ENCODE assay signal across 9 cellular contexts in the genomic region with DNA sequence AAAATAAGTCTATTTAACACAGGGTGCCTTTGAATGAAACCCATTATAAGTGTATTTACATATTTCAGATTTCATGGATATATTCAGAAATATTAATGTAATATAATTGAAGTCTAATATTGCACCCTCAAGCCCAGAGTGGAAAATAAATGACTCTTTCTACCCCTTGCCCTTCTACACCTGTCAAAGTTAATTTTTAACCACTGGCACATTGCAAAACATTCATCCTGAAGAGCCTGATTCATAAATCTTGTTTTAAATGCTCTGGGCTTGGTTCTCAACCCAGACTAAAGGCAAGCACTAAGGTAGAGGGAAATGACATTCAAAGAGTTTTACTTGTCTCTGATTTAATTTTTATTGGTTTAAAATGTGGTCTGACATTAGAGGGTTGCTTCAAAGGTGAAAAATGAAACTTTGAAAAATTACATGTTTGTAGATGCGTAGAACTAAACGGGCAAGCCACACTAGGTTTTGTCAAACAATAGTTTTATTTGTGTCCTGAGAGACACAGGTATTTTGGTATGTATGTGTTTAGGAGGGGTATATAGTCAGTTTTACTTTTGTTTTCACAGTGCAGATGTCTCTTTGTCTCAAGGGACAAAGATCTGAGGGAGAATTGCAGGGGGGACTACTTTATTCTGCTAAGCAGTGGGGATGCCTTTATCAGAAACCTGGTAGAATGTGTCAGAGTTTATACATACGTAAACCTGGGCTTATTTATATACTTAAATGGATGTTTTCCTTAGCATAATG.
A peak's percentile ranks its signal among the peaks of the same experiment; 100 is the strongest.
DNase-seq lines count a peak whose midpoint lies in the region; ATAC-seq and TF ChIP-seq lines count a peak whose summit lies in the region.
"Had no signal": no experiment of that assay in that cellular context is flagged by ENCODE, and none has a peak within 500 bp of the region (broad histone marks: within the 10 kb centered on the region; RNA-seq: fewer than 3 reads in every experiment).

No MANE protein-coding gene starts in this region.

- H2AFZ ChIP-seq in Karpas-422 (ENCODE audit: low read length), result no peak overlapping the region

- in situ Hi-C loops in ACHN (cut with HindIII; ENCODE audit: low pct_ligation_motif_present, low pct_unique_long_range_greater_than_20kb, low sequenced_read_pairs), result loop anchor here (25.0 kb wide), 1 partner anchor 177 kb away; no protein-coding TSS in a partner anchor

- peak; percentile 24 for DNase-seq in ACHN
- no peak for DNase-seq in Karpas-422
- no peak for DNase-seq in left colon
- no peak for DNase-seq in NCI-H1417 (lab: John Stamatoyannopoulos, UW)
- no peak for DNase-seq in SHP77 (lab: John Stamatoyannopoulos, UW)
- no peak for DNase-seq in NCI-H524 treated with DMSO at 0.1 percent for 48 hours (lab: John Stamatoyannopoulos, UW)
- no peak for DNase-seq in esophagus squamous epithelium (lab: John Stamatoyannopoulos, UW)
- DNase-seq: occipital lobe had no signal

- no peaks in the 10 kb centered on the region for H4K20me1 ChIP-seq in Karpas-422 (ENCODE audit: insufficient read depth, low read depth, low read length)

- H3K79me2 ChIP-seq in Karpas-422 (ENCODE audit: low read length), result peaks cover 13% of the 10 kb centered on the region; the same call in 1 of the 2 replicates

- 68 to 72% methylated on average over 3 of the region's 3 CpGs for WGBS in esophagus squamous epithelium, 2 donors

- H3K36me3 ChIP-seq in Karpas-422 (ENCODE audit: insufficient read depth, low read length) (no peaks in the 10 kb centered on the region; the same call in 1 of the 2 replicates), esophagus squamous epithelium (peaks cover 0 to 57% (median 7%) of the 10 kb centered on the region in 3 donors)

- TF ChIP-seq CTCF in esophagus squamous epithelium (IDR thresholded peaks at IDR 0.05), result no peak

- peak overlapping the region; percentile 28 for H3K4me2 ChIP-seq in Karpas-422 (ENCODE audit: low read depth, low read length, poor library complexity, severe bottlenecking)

- TF ChIP-seq POLR2A in esophagus squamous epithelium (IDR thresholded peaks at IDR 0.05), result no peak

- H3K27me3 ChIP-seq in Karpas-422 (ENCODE audit: low read length) (no peaks in the 10 kb centered on the region), esophagus squamous epithelium (no peaks in the 10 kb centered on the region)

- ATAC-seq in GM19397 (IDR thresholded peaks at IDR 0.05; ENCODE audit: unreplicated experiment) (peak; percentile 24), left colon (peak; percentile 60)

- H3K9ac ChIP-seq in Karpas-422 (ENCODE audit: low read length), result no peak overlapping the region

- intact Hi-C loops in left colon (cut with DNase I, micrococcal nuclease), result loop anchor here in 1 of 2 donors (5.0 kb wide), 1 partner anchor 177 kb away; no protein-coding TSS in a partner anchor
- intact Hi-C loops in esophagus squamous epithelium (cut with DNase I), result no loop called here

- H3K9me3 ChIP-seq in Karpas-422 (ENCODE audit: low read length) (no peaks in the 10 kb centered on the region), esophagus squamous epithelium (no peaks in the 10 kb centered on the region)

- H3K4me3 ChIP-seq in Karpas-422 (ENCODE audit: low read length), result no peak overlapping the region
- no peak overlapping the region for H3K4me3 ChIP-seq in esophagus squamous epithelium

- H3K9me2 ChIP-seq in Karpas-422 (replicated peaks; ENCODE audit: insufficient read depth, low read length), result no peaks in the 10 kb centered on the region

- H3K27ac ChIP-seq in Karpas-422 (ENCODE audit: low read length), result peak overlapping the region; percentile 37
- H3K27ac ChIP-seq in esophagus squamous epithelium, result peak overlapping the region in 2 of 4 donors; percentile 86 to 92

- H3K4me1 ChIP-seq in Karpas-422 (ENCODE audit: low read length) (peaks cover 53% of the 10 kb centered on the region), esophagus squamous epithelium (peaks cover 17 to 95% (median 17%) of the 10 kb centered on the region in 3 donors)
